ENCODE assay signal across 8 cellular contexts in genomic region chr5:56026863-56027300, GRCh38. TPM values are rescaled to one million over a fixed set of nuclear protein-coding genes. Genes with fewer than 3 reads are reported as not detected.
A peak's percentile ranks its signal among the peaks of the same experiment; 100 is the strongest.
DNase-seq lines count a peak whose midpoint lies in the region; ATAC-seq, FAIRE-seq and TF ChIP-seq lines count a peak whose summit lies in the region.

No MANE protein-coding gene starts in this region.

- H3K4me2 ChIP-seq in BLaER1 treated with 17β-estradiol and CSF1 and Interleukin-3, amounts not matched to agents 10 nM and 100 nM = peak overlapping the region in 6 of 11 experiments; percentile 2 to 57 (median 33); a peak in 9 of 22 replicates

- peaks cover 0 to 15% (median 0%) of the 10 kb centered on the region in 11 experiments; a peak in 5 of 22 replicates for H3K9me3 ChIP-seq in BLaER1 treated with 17β-estradiol and CSF1 and Interleukin-3, amounts not matched to agents 10 nM and 100 nM (replicated peaks in 1 of 11)
- no peaks in the 10 kb centered on the region for H3K9me3 ChIP-seq in colonic mucosa

- DNase-seq in bronchial epithelial cell (ENCODE audit: low read depth) (peak; percentile 97), colonic mucosa (no peak), C1 segment of cervical spinal cord (lab: John Stamatoyannopoulos, UW) (no peak)
- DNase-seq in activated CD4-positive, alpha-beta T cell treated with anti-CD3 and anti-CD28 coated beads for 4 hours = no peak

- H3K27me3 ChIP-seq in BLaER1 treated with 17β-estradiol and CSF1 and Interleukin-3, amounts not matched to agents 10 nM and 100 nM = no peaks in the 10 kb centered on the region
- H3K27me3 ChIP-seq in bronchial epithelial cell (ENCODE audit: control insufficient read depth, insufficient read depth, low read length) (no peaks in the 10 kb centered on the region), colonic mucosa (no peaks in the 10 kb centered on the region)

- no peak for TF ChIP-seq CTCF in bronchial epithelial cell (IDR thresholded peaks at IDR 0.05; ENCODE audit: insufficient read depth, low read length, severe bottlenecking)
- no peak for TF ChIP-seq CTCF in colonic mucosa (IDR thresholded peaks at IDR 0.05)

- no peak overlapping the region for H3K4me3 ChIP-seq in BLaER1 treated with 17β-estradiol and CSF1 and Interleukin-3, amounts not matched to agents 10 nM and 100 nM
- H3K4me3 ChIP-seq in bronchial epithelial cell (ENCODE audit: low read depth, low read length) (no peak overlapping the region), colonic mucosa (no peak overlapping the region)

- H3K4me1 ChIP-seq in BLaER1 treated with 17β-estradiol and CSF1 and Interleukin-3, amounts not matched to agents 10 nM and 100 nM = peaks cover 0 to 54% (median 7%) of the 10 kb centered on the region in 10 experiments; a peak in 10 of 20 replicates
- no peaks in the 10 kb centered on the region for H3K4me1 ChIP-seq in colonic mucosa

- H3K36me3 ChIP-seq in BLaER1 treated with 17β-estradiol and CSF1 and Interleukin-3, amounts not matched to agents 10 nM and 100 nM = no peaks in the 10 kb centered on the region
- H3K36me3 ChIP-seq in bronchial epithelial cell (ENCODE audit: control insufficient read depth, insufficient read depth, low read length) (no peaks in the 10 kb centered on the region), colonic mucosa (no peaks in the 10 kb centered on the region)

- no peak for FAIRE-seq in bronchial epithelial cell (lab: Jason Lieb, UNC)

- peak overlapping the region in 5 of 11 experiments; percentile 28 to 69 (median 49); a peak in 9 of 22 replicates for H3K27ac ChIP-seq in BLaER1 treated with 17β-estradiol and CSF1 and Interleukin-3, amounts not matched to agents 10 nM and 100 nM
- no peak overlapping the region for H3K27ac ChIP-seq in colonic mucosa

- ATAC-seq in GM19463 (IDR thresholded peaks at IDR 0.05; ENCODE audit: unreplicated experiment) (peak; percentile 86), HG03469 (IDR thresholded peaks at IDR 0.05; ENCODE audit: unreplicated experiment) (peak; percentile 71), HG02970 (IDR thresholded peaks at IDR 0.05; ENCODE audit: low FRiP score, unreplicated experiment) (no peak)

- H3K9ac ChIP-seq in BLaER1 treated with 17β-estradiol and CSF1 and Interleukin-3, amounts not matched to agents 10 nM and 100 nM = peak overlapping the region in 1 of 11 experiments; percentile 15; a peak in 2 of 22 replicates
- H3K9ac ChIP-seq in colonic mucosa (ENCODE audit: low read depth in 2 of 2, low read length in 2 of 2) = no peak overlapping the region

- H4K20me1 ChIP-seq in BLaER1 treated with 17β-estradiol and CSF1 and Interleukin-3, amounts not matched to agents 10 nM and 100 nM = no peaks in the 10 kb centered on the region

- intact Hi-C loops in colonic mucosa (cut with DNase I) = no loop called here

RNA-seq across cellular contexts. Expression of gene IL6ST, which starts 32.1 kb away (rescaled TPM):
- 42.5 and 50.8 TPM in 2 replicates for total RNA-seq in bronchial epithelial cell
- total RNA-seq in colonic mucosa = 100 to 1,000 TPM in 1 of 2 donors, 10 to 100 TPM in 1; 69.9 to 118 TPM
